Comparison of ENCODE assay signal across 9 cellular contexts in the genomic region with DNA sequence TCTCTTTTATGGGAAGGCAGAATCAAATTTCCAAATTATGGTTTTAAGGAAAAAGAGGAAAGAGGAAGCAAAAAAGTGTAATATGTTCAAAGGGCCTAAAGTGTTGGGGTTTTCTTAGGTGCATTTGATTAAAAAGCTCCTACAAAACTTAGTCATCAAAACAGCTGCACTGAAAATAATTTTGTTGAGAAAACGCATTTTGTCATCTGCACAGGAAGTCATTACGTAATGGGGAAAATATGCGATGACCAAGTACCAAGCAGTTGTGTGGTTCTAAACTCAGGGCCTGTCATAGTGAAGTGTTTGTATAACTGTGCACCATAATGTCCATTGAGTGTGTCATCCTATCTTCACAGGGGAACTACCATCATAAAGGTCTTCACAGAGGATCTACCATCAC. TPM values are rescaled to one million over a fixed set of nuclear protein-coding genes. Genes with fewer than 3 reads are reported as not detected.
DNase-seq lines count a peak whose midpoint lies in the region; ATAC-seq, FAIRE-seq and TF ChIP-seq lines count a peak whose summit lies in the region.
"Had no signal": no experiment of that assay in that cellular context is flagged by ENCODE, and none has a peak within 500 bp of the region (broad histone marks: within the 10 kb centered on the region; RNA-seq: fewer than 3 reads in every experiment).

No MANE protein-coding gene starts in this region.

- H3K9me3 ChIP-seq in HepG2 (ENCODE audit: low read length) (no peaks in the 10 kb centered on the region), colonic mucosa (no peaks in the 10 kb centered on the region)

- H3K9ac ChIP-seq in HepG2 (ENCODE audit: insufficient read depth, low read depth, low read length) (no peak overlapping the region), colonic mucosa (ENCODE audit: low read depth in 2 of 2, low read length in 2 of 2) (no peak overlapping the region)

- H3K4me3 ChIP-seq in brain microvascular endothelial cell (ENCODE audit: low read depth, low read length), result no peak overlapping the region
- H3K4me3 ChIP-seq in HepG2 (replicated peaks in 1 of 3; ENCODE audit: insufficient read depth in 1 of 3, low read depth in 2 of 3, low read length in 3 of 3), result no peak overlapping the region
- H3K4me3 ChIP-seq in colonic mucosa, result no peak overlapping the region

- no peak for TF ChIP-seq CTCF in brain microvascular endothelial cell (IDR thresholded peaks at IDR 0.05; ENCODE audit: low read depth, low read length, missing control alignments)
- TF ChIP-seq CTCF in HepG2 (CRISPR knock-in tag; IDR thresholded peaks at IDR 0.05), result no peak
- no peak for TF ChIP-seq CTCF in colonic mucosa (IDR thresholded peaks at IDR 0.05)

- no TSS peak for BruUV-seq in HepG2 (replicated peaks; lab: Mats Ljungman, UMichigan)

- DNase-seq in AML-193 (lab: John Stamatoyannopoulos, UW) (peak; percentile 41 to 62), HS-5 (ENCODE audit: low read depth) (peak; percentile 98), brain microvascular endothelial cell (peak; percentile 92), HepG2 (ENCODE audit: low spot score) (peak; percentile 33), colonic mucosa (no peak), T-helper 2 cell (no peak)
- DNase-seq: DMS 273 treated with DMSO at 0.1 percent for 48 hours had no signal

- in situ Hi-C loops in brain microvascular endothelial cell (cut with HindIII; ENCODE audit: low pct_ligation_motif_present, low sequenced_read_pairs) (no loop called here), HepG2 (cut with HindIII; ENCODE audit: extremely low pct_ligation_motif_present, low pct_unique_long_range_greater_than_20kb) (no loop called here)

- no peak overlapping the region for H3K4me2 ChIP-seq in HepG2 (ENCODE audit: low read depth, low read length)

- CTCF ChIA-PET in HepG2 (lab: Yijun Ruan, JAX; ENCODE audit: low intra/inter-chr PET ratio, low total read pairs), result no interaction called here

- ATAC-seq in HepG2 (no peak), HG02938 (IDR thresholded peaks at IDR 0.05; ENCODE audit: unreplicated experiment) (no peak), HG02852 (IDR thresholded peaks at IDR 0.05; ENCODE audit: unreplicated experiment) (no peak)

- FAIRE-seq in HepG2 (lab: Jason Lieb, UNC), result peak; percentile 12

- intact Hi-C loops in HepG2 (cut with micrococcal nuclease; ENCODE audit: unreplicated experiment), result no loop called here
- intact Hi-C loops in colonic mucosa (cut with DNase I), result no loop called here

- TF ChIP-seq EP300 in HepG2 (IDR thresholded peaks at IDR 0.05; ENCODE audit: low read depth in 2 of 2, low read length in 2 of 2) (no peak), HepG2 (CRISPR knock-in tag; IDR thresholded peaks at IDR 0.05; ENCODE audit: borderline replicate concordance) (no peak)

- H4K20me1 ChIP-seq in HepG2 (ENCODE audit: insufficient read depth, low read length), result no peaks in the 10 kb centered on the region

- TF ChIP-seq RAD21 in HepG2 (CRISPR knock-in tag; IDR thresholded peaks at IDR 0.05), result no peak

- no peaks in the 10 kb centered on the region for H3K4me1 ChIP-seq in HepG2 (ENCODE audit: insufficient read depth, low read length)
- H3K4me1 ChIP-seq in colonic mucosa, result no peaks in the 10 kb centered on the region

- H3K27ac ChIP-seq in brain microvascular endothelial cell (peak overlapping the region; percentile 23), HepG2 (ENCODE audit: extremely low read length, insufficient read depth, low read length) (no peak overlapping the region), colonic mucosa (no peak overlapping the region)

- no peaks in the 10 kb centered on the region for H3K79me2 ChIP-seq in HepG2 (ENCODE audit: insufficient read depth, low read length)

- H3K27me3 ChIP-seq in brain microvascular endothelial cell (replicated peaks) (no peaks in the 10 kb centered on the region), HepG2 (ENCODE audit: control insufficient read depth in 1 of 2, insufficient read depth in 2 of 2, low read length in 2 of 2) (no peaks in the 10 kb centered on the region), colonic mucosa (no peaks in the 10 kb centered on the region)

- no peak overlapping the region for H2AFZ ChIP-seq in HepG2 (ENCODE audit: low read length)

- POLR2A ChIA-PET in HepG2 (lab: Yijun Ruan, JAX), result no interaction called here

- WGBS in HepG2 (ENCODE audit: low lambda C conversion rate), result 63% methylated on average over 3 of the region's 3 CpGs

- no peak for TF ChIP-seq POLR2A in HepG2 (IDR thresholded peaks at IDR 0.05; ENCODE audit: insufficient read depth in 1 of 2, low read depth in 2 of 2, low read length in 2 of 2)

- no peaks in the 10 kb centered on the region for H3K36me3 ChIP-seq in brain microvascular endothelial cell (replicated peaks)
- H3K36me3 ChIP-seq in HepG2 (replicated peaks in 1 of 2; ENCODE audit: control insufficient read depth in 1 of 2, insufficient read depth in 2 of 2, low read length in 2 of 2), result no peaks in the 10 kb centered on the region
- H3K36me3 ChIP-seq in colonic mucosa, result no peaks in the 10 kb centered on the region

TF ChIP-seq in HepG2, 621 proteins besides CTCF, POLR2A, EP300 and RAD21:
- no peak for TF ChIP-seq ZNF878 (CRISPR knock-in tag; IDR thresholded peaks at IDR 0.05)
- peak; percentile 58 for TF ChIP-seq CREB1 (IDR thresholded peaks at IDR 0.05)
- TF ChIP-seq CREB1 (CRISPR knock-in tag; IDR thresholded peaks at IDR 0.05), result no peak

RNA-seq across cellular contexts. Expression of gene HAO1, which starts 15.6 kb away (rescaled TPM):
- total RNA-seq in HepG2 (2016; rRNA removed; fragmentation: Illumina TruSeq; extraction: Trizol) (not detected in 2 replicates), colonic mucosa (not detected)
- not detected in 2 replicates for total RNA-seq in HepG2 (2016; cell fraction: cytosol; rRNA removed; fragmentation: Illumina TruSeq; extraction: Trizol; ENCODE audit: low read depth)
- total RNA-seq in HepG2 (2016; cell fraction: insoluble cytoplasmic fraction; rRNA removed; fragmentation: Illumina TruSeq; extraction: Trizol), result not detected in 2 replicates
- total RNA-seq in HepG2 (2016; cell fraction: membrane; rRNA removed; fragmentation: Illumina TruSeq; extraction: Trizol), result not detected in 2 replicates
- not detected in 2 replicates for total RNA-seq in HepG2 (2016; cell fraction: nucleus; rRNA removed; fragmentation: Illumina TruSeq; extraction: Trizol)
- polyA plus RNA-seq in HepG2 (2011; rRNA removed), result 0.03 TPM in 1 of 2 replicates, not detected in the other
- not detected in 2 replicates for polyA plus RNA-seq in HepG2 (2011; cell fraction: cytosol; rRNA removed)
- not detected in 2 replicates for polyA plus RNA-seq in HepG2 (2011; cell fraction: nucleus; rRNA removed)
- polyA plus RNA-seq in HepG2 (2012), result not detected in 2 replicates
- not detected in 2 replicates for polyA plus RNA-seq in HepG2 (2016; cell fraction: cytosol; fragmentation: Illumina TruSeq; extraction: Trizol; ENCODE audit: low read depth)
- polyA plus RNA-seq in HepG2 (2016; cell fraction: insoluble cytoplasmic fraction; fragmentation: Illumina TruSeq; extraction: Trizol; ENCODE audit: low read depth), result not detected in 2 replicates
- polyA plus RNA-seq in HepG2 (2016; cell fraction: membrane; fragmentation: Illumina TruSeq; extraction: Trizol; ENCODE audit: low read depth), result not detected in 2 replicates
- not detected in 2 replicates for polyA plus RNA-seq in HepG2 (2016; cell fraction: nucleus; fragmentation: Illumina TruSeq; extraction: Trizol; ENCODE audit: insufficient read depth, low read depth)
- polyA minus RNA-seq in HepG2 (2011; rRNA and poly(A)+ RNA removed; ENCODE audit: low replicate concordance), result not detected in 2 replicates
- polyA minus RNA-seq in HepG2 (2011; cell fraction: cytosol; rRNA and poly(A)+ RNA removed), result not detected in 2 replicates
- not detected in 2 replicates for polyA minus RNA-seq in HepG2 (2011; cell fraction: nucleus; rRNA and poly(A)+ RNA removed)

Comparison
In these comparisons a context has a peak if more than half of its experiments do, and no peak if none do; other contexts are left out.
1. DNase-seq: peak in AML-193 (2 of 2), HS-5 (single experiment), brain microvascular endothelial cell (single experiment) and HepG2 (single experiment); none in colonic mucosa (single experiment) and T-helper 2 cell (0 of 5).